ENCODE assay signal across 2 cellular contexts in the genomic region with DNA sequence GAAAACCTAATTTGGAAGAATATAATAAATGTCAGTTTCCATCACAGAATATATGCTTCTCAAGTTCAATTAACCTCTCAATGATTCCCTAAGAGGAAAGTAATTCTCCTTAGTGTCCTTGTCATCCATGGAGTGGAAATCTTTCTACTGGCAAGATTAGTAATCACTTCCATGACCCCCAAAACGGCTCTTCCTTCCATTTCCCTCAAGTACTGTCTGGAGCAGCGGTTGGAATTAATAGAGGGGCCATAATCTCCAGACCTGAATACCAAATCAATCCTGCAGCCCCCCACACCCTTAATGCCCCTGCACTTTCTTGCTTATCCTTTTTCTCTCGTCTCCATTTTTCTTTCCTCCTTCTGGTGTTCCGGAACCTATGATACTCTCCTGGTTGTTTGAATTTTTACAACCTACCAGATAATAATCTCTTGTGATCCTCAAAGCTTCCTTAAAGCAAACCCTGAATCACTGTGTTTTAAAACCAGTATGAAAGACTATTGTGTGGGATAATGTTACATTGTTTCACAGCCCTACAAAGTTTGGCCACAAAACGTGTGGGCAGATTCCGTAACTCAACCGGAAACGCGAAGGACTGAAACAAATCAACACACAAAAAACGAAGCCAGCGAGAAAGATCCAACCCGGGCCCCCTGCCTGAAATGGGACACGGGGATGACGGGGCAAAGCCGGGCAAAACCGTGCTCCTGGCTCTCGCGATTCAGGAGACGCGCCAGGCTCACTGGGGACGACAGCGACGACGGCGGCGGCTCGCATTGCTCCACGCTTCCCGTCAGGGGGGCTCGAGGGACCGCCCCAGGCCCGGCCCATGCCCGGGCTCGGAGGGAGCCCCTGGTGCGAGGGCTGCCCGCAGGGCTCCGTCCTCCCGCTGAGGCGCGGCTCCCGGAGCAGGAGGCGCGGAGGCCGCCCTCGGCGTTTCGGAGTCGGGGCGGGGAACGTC.
TF ChIP-seq lines count a peak whose summit lies in the region.

No MANE protein-coding gene starts in this region.

TF ChIP-seq in HEK293, 187 proteins besides CTCF, POLR2A, EP300 and RAD21:
- TF ChIP-seq ZIC2 (tag by site-specific recombination; IDR thresholded peaks at IDR 0.05) (peak; percentile 77), SP3 (tag by site-specific recombination; IDR thresholded peaks at IDR 0.05) (0 out of 2 replicates have a peak, but pooled peaks have one; percentile 6), IKZF3 (tag by site-specific recombination; IDR thresholded peaks at IDR 0.05) (peak; percentile 20; the same call in 1 of the 2 replicates), ZSCAN30 (tag by site-specific recombination; IDR thresholded peaks at IDR 0.05) (0 out of 2 replicates have a peak, but pooled peaks have one; percentile 32), PRDM1 (tag by site-specific recombination; IDR thresholded peaks at IDR 0.05) (peak; percentile 42; the same call in 1 of the 2 replicates), ZNF341 (tag by site-specific recombination; IDR thresholded peaks at IDR 0.05; ENCODE audit: low read depth) (peak; percentile 76), GLIS2 (tag by site-specific recombination; IDR thresholded peaks at IDR 0.05) (peak; percentile 70; the same call in 1 of the 2 replicates), ZBTB20 (tag by site-specific recombination; IDR thresholded peaks at IDR 0.05) (peak; percentile 79; the same call in 1 of the 2 replicates), ZNF600 (tag by site-specific recombination; IDR thresholded peaks at IDR 0.05) (0 out of 2 replicates have a peak, but pooled peaks have one; percentile 49), ZNF366 (tag by site-specific recombination; conservative IDR thresholded peaks at IDR 0.05) (peak; percentile 59; the same call in 1 of the 2 replicates), GLIS1 (tag by site-specific recombination; IDR thresholded peaks at IDR 0.05) (peak; percentile 58), PBX3 (CRISPR knock-in tag; IDR thresholded peaks at IDR 0.05) (0 out of 2 replicates have a peak, but pooled peaks have one; percentile 42), ZNF423 (tag by site-specific recombination; IDR thresholded peaks at IDR 0.05) (peak; percentile 81), ZBTB17 (tag by site-specific recombination; IDR thresholded peaks at IDR 0.05) (peak; percentile 89), ZBTB8A (tag by site-specific recombination; IDR thresholded peaks at IDR 0.05) (peak; percentile 41), ZNF335 (tag by site-specific recombination; conservative IDR thresholded peaks at IDR 0.05) (peak; percentile 49)
- TF ChIP-seq, protein P1, sequence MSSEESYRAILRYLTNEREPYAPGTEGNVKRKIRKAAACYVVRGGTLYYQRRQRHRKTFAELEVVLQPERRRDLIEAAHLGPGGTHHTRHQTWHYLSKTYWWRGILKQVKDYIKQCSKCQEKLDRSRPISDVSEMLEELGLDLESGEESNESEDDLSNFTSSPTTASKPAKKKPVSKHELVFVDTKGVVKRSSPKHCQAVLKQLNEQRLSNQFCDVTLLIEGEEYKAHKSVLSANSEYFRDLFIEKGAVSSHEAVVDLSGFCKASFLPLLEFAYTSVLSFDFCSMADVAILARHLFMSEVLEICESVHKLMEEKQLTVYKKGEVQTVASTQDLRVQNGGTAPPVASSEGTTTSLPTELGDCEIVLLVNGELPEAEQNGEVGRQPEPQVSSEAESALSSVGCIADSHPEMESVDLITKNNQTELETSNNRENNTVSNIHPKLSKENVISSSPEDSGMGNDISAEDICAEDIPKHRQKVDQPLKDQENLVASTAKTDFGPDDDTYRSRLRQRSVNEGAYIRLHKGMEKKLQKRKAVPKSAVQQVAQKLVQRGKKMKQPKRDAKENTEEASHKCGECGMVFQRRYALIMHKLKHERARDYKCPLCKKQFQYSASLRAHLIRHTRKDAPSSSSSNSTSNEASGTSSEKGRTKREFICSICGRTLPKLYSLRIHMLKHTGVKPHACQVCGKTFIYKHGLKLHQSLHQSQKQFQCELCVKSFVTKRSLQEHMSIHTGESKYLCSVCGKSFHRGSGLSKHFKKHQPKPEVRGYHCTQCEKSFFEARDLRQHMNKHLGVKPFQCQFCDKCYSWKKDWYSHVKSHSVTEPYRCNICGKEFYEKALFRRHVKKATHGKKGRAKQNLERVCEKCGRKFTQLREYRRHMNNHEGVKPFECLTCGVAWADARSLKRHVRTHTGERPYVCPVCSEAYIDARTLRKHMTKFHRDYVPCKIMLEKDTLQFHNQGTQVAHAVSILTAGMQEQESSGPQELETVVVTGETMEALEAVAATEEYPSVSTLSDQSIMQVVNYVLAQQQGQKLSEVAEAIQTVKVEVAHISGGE (tag by site-specific recombination; conservative IDR thresholded peaks at IDR 0.05; ENCODE audit: low read depth) = peak; percentile 32; the same call in 1 of the 2 replicates
- TF ChIP-seq, protein P2, sequence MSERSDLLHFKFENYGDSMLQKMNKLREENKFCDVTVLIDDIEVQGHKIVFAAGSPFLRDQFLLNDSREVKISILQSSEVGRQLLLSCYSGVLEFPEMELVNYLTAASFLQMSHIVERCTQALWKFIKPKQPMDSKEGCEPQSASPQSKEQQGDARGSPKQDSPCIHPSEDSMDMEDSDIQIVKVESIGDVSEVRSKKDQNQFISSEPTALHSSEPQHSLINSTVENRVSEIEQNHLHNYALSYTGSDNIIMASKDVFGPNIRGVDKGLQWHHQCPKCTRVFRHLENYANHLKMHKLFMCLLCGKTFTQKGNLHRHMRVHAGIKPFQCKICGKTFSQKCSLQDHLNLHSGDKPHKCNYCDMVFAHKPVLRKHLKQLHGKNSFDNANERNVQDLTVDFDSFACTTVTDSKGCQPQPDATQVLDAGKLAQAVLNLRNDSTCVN (tag by site-specific recombination; optimal IDR thresholded peaks at IDR 0.05) = peak; percentile 58

TF ChIP-seq in GM12878, 131 proteins besides CTCF, POLR2A, EP300 and RAD21:
- 0 out of 4 replicates have a peak, but pooled peaks of 1 of the 2 experiments have one; percentile 8 for TF ChIP-seq BHLHE40 (IDR thresholded peaks at IDR 0.05; ENCODE audit: borderline replicate concordance in 1 of 2, low read depth in 2 of 2, low read length in 1 of 2)
- peak; percentile 14; the same call in 1 of the 2 replicates for TF ChIP-seq RUNX3 (IDR thresholded peaks at IDR 0.05; ENCODE audit: low read length)
- 0 out of 3 replicates have a peak, but pooled peaks have one; percentile 11 for TF ChIP-seq POU2F2 (IDR thresholded peaks at IDR 0.05; ENCODE audit: borderline replicate concordance, low read depth, low read length)
